16 cellular contexts compared by ENCODE assay signal in genomic region chr1:93798301-93798700, GRCh38.
DNase-seq lines count a peak whose midpoint lies in the region; ATAC-seq, FAIRE-seq and TF ChIP-seq lines count a peak whose summit lies in the region.
"Had no signal": no experiment of that assay in that cellular context is flagged by ENCODE, and none has a peak within 500 bp of the region (broad histone marks: within the 10 kb centered on the region; RNA-seq: fewer than 3 reads in every experiment).

No MANE protein-coding gene starts in this region.

- no peaks in the 10 kb centered on the region; the same call in 1 of the 2 replicates for H3K79me2 ChIP-seq in PC-9 (ENCODE audit: low read depth)
- H3K79me2 ChIP-seq in endothelial cell of umbilical vein (ENCODE audit: control insufficient read depth, insufficient read depth, low read length), result no peaks in the 10 kb centered on the region

- H3K27me3 Mint-ChIP-seq in natural killer cell treated with Interleukin-12 subunit alpha and Interleukin-12 subunit beta and Interleukin-15 and Interleukin-18, amount 100 ng/mL, for 72 hours, result peaks cover 0 to 5% of the 10 kb centered on the region in 2 donors
- H3K27me3 Mint-ChIP-seq in stimulated activated naive CD8-positive, alpha-beta T cell treated with anti-CD3 and anti-CD28 coated beads, Interleukin-15, amount 100 ng/mL, for 72 hours, result no peaks in the 10 kb centered on the region
- H3K27me3 Mint-ChIP-seq: memory B cell had no signal

- H4K20me1 ChIP-seq in PC-9 (ENCODE audit: insufficient read depth) (no peaks in the 10 kb centered on the region), endothelial cell of umbilical vein (replicated peaks; ENCODE audit: control insufficient read depth, extremely low read depth, insufficient read depth, low read length) (no peaks in the 10 kb centered on the region)

- peaks cover 10% of the 10 kb centered on the region; the same call in 1 of the 2 replicates for H3K36me3 ChIP-seq in PC-9 (ENCODE audit: low read depth)
- no peaks in the 10 kb centered on the region for H3K36me3 ChIP-seq in endothelial cell of umbilical vein (ENCODE audit: control insufficient read depth in 2 of 2, extremely low read depth in 1 of 2, insufficient read depth in 2 of 2, low read length in 2 of 2)

- H2AFZ ChIP-seq in PC-9 (peak overlapping the region; percentile 4; the same call in 1 of the 2 replicates), endothelial cell of umbilical vein (ENCODE audit: low read depth, low read length) (peak overlapping the region; percentile 62)

- H3K9me3 Mint-ChIP-seq in natural killer cell treated with Interleukin-12 subunit alpha and Interleukin-12 subunit beta and Interleukin-15 and Interleukin-18, amount 100 ng/mL, for 72 hours, result no peaks in the 10 kb centered on the region
- no peaks in the 10 kb centered on the region for H3K9me3 Mint-ChIP-seq in stimulated activated naive CD8-positive, alpha-beta T cell treated with anti-CD3 and anti-CD28 coated beads, Interleukin-15, amount 100 ng/mL, for 72 hours
- H3K9me3 Mint-ChIP-seq: memory B cell had no signal

- no peaks in the 10 kb centered on the region for H3K9me1 ChIP-seq in endothelial cell of umbilical vein (replicated peaks; ENCODE audit: control insufficient read depth, extremely low read depth, insufficient read depth, low read length)

- H3F3A ChIP-seq in PC-9 (ENCODE audit: insufficient read depth, low read depth), result peaks cover 21% of the 10 kb centered on the region

- H3K4me1 Mint-ChIP-seq in natural killer cell treated with Interleukin-12 subunit alpha and Interleukin-12 subunit beta and Interleukin-15 and Interleukin-18, amount 100 ng/mL, for 72 hours (ENCODE audit: low read depth in 2 of 2), result no peaks in the 10 kb centered on the region
- H3K4me1 Mint-ChIP-seq in stimulated activated naive CD8-positive, alpha-beta T cell treated with anti-CD3 and anti-CD28 coated beads, Interleukin-15, amount 100 ng/mL, for 72 hours, result no peaks in the 10 kb centered on the region
- H3K4me1 Mint-ChIP-seq: CD4-positive, alpha-beta memory T cell; memory B cell had no signal

- H3K4me2 ChIP-seq in PC-9 (peak overlapping the region; percentile 16; the same call in 1 of the 2 replicates), endothelial cell of umbilical vein (ENCODE audit: insufficient read depth, low read length) (peak overlapping the region; percentile 69)

- ATAC-seq in omental fat pad (ENCODE audit: low FRiP score), result peak; percentile 41
- ATAC-seq in GM19397 (IDR thresholded peaks at IDR 0.05; ENCODE audit: unreplicated experiment), result no peak
- no peak for ATAC-seq in natural killer cell treated with Interleukin-12 subunit alpha and Interleukin-12 subunit beta and Interleukin-15 and Interleukin-18, amount 100 ng/mL, for 72 hours
- no peak for ATAC-seq in stimulated activated naive CD8-positive, alpha-beta T cell treated with anti-CD3 and anti-CD28 coated beads, Interleukin-15, amount 100 ng/mL, for 72 hours

- DNase-seq in EH (ENCODE audit: low read depth) (peak; percentile 97), PC-9 (peak; percentile 28 to 91), endothelial cell of umbilical vein (ENCODE audit: low read depth, low spot score) (peak; percentile 82), omental fat pad (ENCODE audit: low spot score) (no peak), NCI-H69 (lab: John Stamatoyannopoulos, UW) (no peak)
- no peak for DNase-seq in natural killer cell treated with Interleukin-12 subunit alpha and Interleukin-12 subunit beta and Interleukin-15 and Interleukin-18, amount 100 ng/mL, for 72 hours (ENCODE audit: low spot score)
- no peak for DNase-seq in stimulated activated naive CD8-positive, alpha-beta T cell treated with anti-CD3 and anti-CD28 coated beads, Interleukin-15, amount 100 ng/mL, for 72 hours
- DNase-seq: activated naive CD4-positive, alpha-beta T cell treated with anti-CD3 and anti-CD28 coated beads, Interleukin-2, amount 50 U/mL, for 16 hours; CD4-positive, alpha-beta memory T cell; hypothalamus; NCI-H2227 treated with DMSO at 0.1 percent for 48 hours; posterior cingulate gyrus; stimulated activated CD4-positive, alpha-beta T cell treated with anti-CD3 and anti-CD28 coated beads, Interleukin-4, amount 100 ng/mL, for 1 hour; stimulated activated naive CD4-positive, alpha-beta T cell had no signal

- no peak overlapping the region for H3K4me3 ChIP-seq in PC-9
- H3K4me3 ChIP-seq in endothelial cell of umbilical vein (replicated peaks in 1 of 3; ENCODE audit: insufficient read depth in 1 of 3, low read depth in 1 of 3, low read length in 3 of 3), result no peak overlapping the region

- no peak for FAIRE-seq in endothelial cell of umbilical vein (lab: Jason Lieb, UNC)

- H3K27ac ChIP-seq in PC-9 (peak overlapping the region; percentile 21), endothelial cell of umbilical vein (ENCODE audit: insufficient read depth, low read depth, low read length) (peak overlapping the region; percentile 76)

- H3K4me1 ChIP-seq in PC-9 (replicated peaks; ENCODE audit: insufficient read depth), result peaks cover 21% of the 10 kb centered on the region
- peaks cover 30% of the 10 kb centered on the region for H3K4me1 ChIP-seq in endothelial cell of umbilical vein (ENCODE audit: control insufficient read depth, extremely low read depth, insufficient read depth, low read length)

- TF ChIP-seq CTCF in PC-9 (conservative IDR thresholded peaks at IDR 0.05) (no peak), endothelial cell of umbilical vein (IDR thresholded peaks at IDR 0.05; ENCODE audit: extremely low read depth in 1 of 2, insufficient read depth in 1 of 2, low read depth in 1 of 2, low read length in 2 of 2) (no peak), omental fat pad (IDR thresholded peaks at IDR 0.05) (no peak)

- POLR2A ChIA-PET in PC-9 (lab: Charles Lee; ENCODE audit: unreplicated experiment), result interaction anchor here (0.6 to 0.7 kb wide), 7 partner anchors 10 to 627 kb away, joined by 3 to 8 read pairs (median 4); no protein-coding TSS in a partner anchor
- POLR2A ChIA-PET in endothelial cell of umbilical vein (lab: Charles Lee), result interaction anchor here (0.8 kb wide), 1 partner anchor 48 kb away, joined by 3 read pairs; no protein-coding TSS in a partner anchor

- peaks cover 39% of the 10 kb centered on the region for H3K9me3 ChIP-seq in PC-9 (ENCODE audit: insufficient read depth, low read depth)
- no peaks in the 10 kb centered on the region for H3K9me3 ChIP-seq in endothelial cell of umbilical vein (replicated peaks; ENCODE audit: control insufficient read depth, insufficient read depth, low read length)

- no peak for TF ChIP-seq POLR2A in endothelial cell of umbilical vein (IDR thresholded peaks at IDR 0.05; ENCODE audit: low read depth, low read length)

- intact Hi-C loops in PC-9 (cut with micrococcal nuclease; ENCODE audit: unreplicated experiment) (no loop called here), endothelial cell of umbilical vein (cut with micrococcal nuclease) (no loop called here)

- H3K36me3 Mint-ChIP-seq in natural killer cell treated with Interleukin-12 subunit alpha and Interleukin-12 subunit beta and Interleukin-15 and Interleukin-18, amount 100 ng/mL, for 72 hours, result no peaks in the 10 kb centered on the region
- H3K36me3 Mint-ChIP-seq: memory B cell had no signal

- H3K27me3 ChIP-seq in PC-9 (ENCODE audit: insufficient read depth, low read depth) (no peaks in the 10 kb centered on the region), endothelial cell of umbilical vein (ENCODE audit: control insufficient read depth in 2 of 2, insufficient read depth in 2 of 2, low read length in 2 of 2) (no peaks in the 10 kb centered on the region)

- peak overlapping the region; percentile 34 for H3K9ac ChIP-seq in endothelial cell of umbilical vein (replicated peaks; ENCODE audit: extremely low read depth, insufficient read depth, low read length)

- CTCF ChIA-PET in PC-9 (lab: Charles Lee) (interaction anchor here (1.2 kb wide), 1 partner anchor 23 kb away, joined by 3 read pairs; no protein-coding TSS in a partner anchor), endothelial cell of umbilical vein (lab: Charles Lee) (interaction anchor here (1.0 to 3.5 kb wide), 10 partner anchors 11 to 169 kb away, joined by 3 to 20 read pairs (median 4); partner anchors contain the start of gene BCAR3)

- dilution Hi-C loops in endothelial cell of umbilical vein (cut with MboI; ENCODE audit: extremely low pct_ligation_motif_present, low sequenced_read_pairs), result no loop called here

- H3K9me2 ChIP-seq in PC-9 (ENCODE audit: insufficient read depth), result no peaks in the 10 kb centered on the region

- no peak overlapping the region for H3K4me3 Mint-ChIP-seq in natural killer cell treated with Interleukin-12 subunit alpha and Interleukin-12 subunit beta and Interleukin-15 and Interleukin-18, amount 100 ng/mL, for 72 hours
- no peak overlapping the region for H3K4me3 Mint-ChIP-seq in stimulated activated naive CD8-positive, alpha-beta T cell treated with anti-CD3 and anti-CD28 coated beads, Interleukin-15, amount 100 ng/mL, for 72 hours
- H3K4me3 Mint-ChIP-seq: CD4-positive, alpha-beta memory T cell; memory B cell had no signal

- BruUV-seq in PC-9 (replicated peaks; lab: Mats Ljungman, UMichigan), result no TSS peak
- no TSS peak for BruUV-seq in endothelial cell of umbilical vein (replicated peaks; lab: Mats Ljungman, UMichigan)

- H3K27ac Mint-ChIP-seq in natural killer cell treated with Interleukin-12 subunit alpha and Interleukin-12 subunit beta and Interleukin-15 and Interleukin-18, amount 100 ng/mL, for 72 hours, result no peak overlapping the region
- H3K27ac Mint-ChIP-seq in stimulated activated naive CD8-positive, alpha-beta T cell treated with anti-CD3 and anti-CD28 coated beads, Interleukin-15, amount 100 ng/mL, for 72 hours, result no peak overlapping the region
- H3K27ac Mint-ChIP-seq: CD4-positive, alpha-beta memory T cell; memory B cell had no signal

TF ChIP-seq in endothelial cell of umbilical vein, 7 proteins besides CTCF, POLR2A, EP300 and RAD21:
- TF ChIP-seq POLR2AphosphoS5 (IDR thresholded peaks at IDR 0.05; ENCODE audit: insufficient read depth, low read depth, low read length) (peak; percentile 20), FOS (IDR thresholded peaks at IDR 0.05; ENCODE audit: borderline replicate concordance, insufficient read depth, low read length) (no peak)
TF ChIP-seq in endothelial cell of umbilical vein: peak in this region for 1.

Comparison
In these comparisons a context has a peak if more than half of its experiments do, and no peak if none do; other contexts are left out.
1. DNase-seq: peak in EH (single experiment), PC-9 (2 of 2) and endothelial cell of umbilical vein (single experiment); none in omental fat pad (single experiment), NCI-H69 (single experiment), natural killer cell treated with Interleukin-12 subunit alpha and Interleukin-12 subunit beta and Interleukin-15 and Interleukin-18, amount 100 ng/mL, for 72 hours (single experiment) and stimulated activated naive CD8-positive, alpha-beta T cell treated with anti-CD3 and anti-CD28 coated beads, Interleukin-15, amount 100 ng/mL, for 72 hours (0 of 2).